8 cellular contexts compared by ENCODE assay signal in the genomic region with DNA sequence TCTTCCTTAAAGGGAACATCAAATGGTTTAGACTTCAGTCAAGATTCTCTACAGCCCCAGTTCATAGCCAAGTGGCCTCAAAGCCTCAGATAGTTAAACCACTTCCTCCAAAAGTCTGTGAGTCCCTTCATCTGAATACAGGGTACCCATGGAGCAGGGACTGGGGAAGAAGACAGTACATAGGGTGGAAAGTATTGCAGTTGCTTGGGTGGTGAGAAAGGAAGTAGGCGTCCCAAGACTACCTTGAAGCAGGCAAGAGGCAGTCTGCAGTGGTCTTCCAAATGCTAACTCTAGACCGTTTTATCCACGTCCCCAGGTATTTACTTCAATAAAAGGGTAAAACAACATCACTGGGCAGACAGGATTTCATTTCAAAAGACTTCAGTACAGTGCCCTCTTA. TPM values are rescaled to one million over a fixed set of nuclear protein-coding genes. Genes with fewer than 3 reads are reported as not detected.
A peak's percentile ranks its signal among the peaks of the same experiment; 100 is the strongest.
DNase-seq lines count a peak whose midpoint lies in the region; ATAC-seq and TF ChIP-seq lines count a peak whose summit lies in the region.

No MANE protein-coding gene starts in this region.

- peak overlapping the region; percentile 90 for H3K4me3 Mint-ChIP-seq in activated CD8-positive, alpha-beta memory T cell treated with anti-CD3 and anti-CD28 coated beads, Interleukin-2, amount 10 ng/mL, durations not matched to agents 7 days and 5 days
- peak overlapping the region; percentile 98 for H3K4me3 Mint-ChIP-seq in endothelial cell (ENCODE audit: unreplicated experiment)

- H3K27ac ChIP-seq in psoas muscle = no peak overlapping the region

- no peaks in the 10 kb centered on the region for H3K9me3 ChIP-seq in psoas muscle

- H3K36me3 ChIP-seq in psoas muscle (ENCODE audit: insufficient read depth in 1 of 2, low read depth in 1 of 2) = no peaks in the 10 kb centered on the region

- no peaks in the 10 kb centered on the region for H3K9me3 Mint-ChIP-seq in activated CD8-positive, alpha-beta memory T cell treated with anti-CD3 and anti-CD28 coated beads, Interleukin-2, amount 10 ng/mL, durations not matched to agents 7 days and 5 days (ENCODE audit: low read depth)
- H3K9me3 Mint-ChIP-seq in endothelial cell (ENCODE audit: unreplicated experiment) = no peaks in the 10 kb centered on the region

- ATAC-seq in activated CD8-positive, alpha-beta memory T cell treated with anti-CD3 and anti-CD28 coated beads, Interleukin-2, amount 10 ng/mL, durations not matched to agents 7 days and 5 days = peak; percentile 26
- ATAC-seq in psoas muscle = no peak
- no peak for ATAC-seq in GM19463 (IDR thresholded peaks at IDR 0.05; ENCODE audit: unreplicated experiment)
- ATAC-seq in GM21737 (IDR thresholded peaks at IDR 0.05; ENCODE audit: unreplicated experiment) = no peak

- H3K27me3 ChIP-seq in psoas muscle (ENCODE audit: insufficient read depth in 3 of 3, low read length in 2 of 3) = peaks cover 0 to 24% (median 8%) of the 10 kb centered on the region in 3 donors

- no peak for TF ChIP-seq CTCF in endothelial cell (IDR thresholded peaks at IDR 0.05; ENCODE audit: unreplicated experiment)
- TF ChIP-seq CTCF in psoas muscle (IDR thresholded peaks at IDR 0.05) = no peak

- peak overlapping the region; percentile 72 for H3K4me3 ChIP-seq in psoas muscle

- H3K36me3 Mint-ChIP-seq in activated CD8-positive, alpha-beta memory T cell treated with anti-CD3 and anti-CD28 coated beads, Interleukin-2, amount 10 ng/mL, durations not matched to agents 7 days and 5 days = peaks cover 17% of the 10 kb centered on the region
- peaks cover 7% of the 10 kb centered on the region for H3K36me3 Mint-ChIP-seq in endothelial cell (ENCODE audit: low read depth, unreplicated experiment)

- H3K27me3 Mint-ChIP-seq in activated CD8-positive, alpha-beta memory T cell treated with anti-CD3 and anti-CD28 coated beads, Interleukin-2, amount 10 ng/mL, durations not matched to agents 7 days and 5 days = no peaks in the 10 kb centered on the region
- peaks cover 25% of the 10 kb centered on the region for H3K27me3 Mint-ChIP-seq in endothelial cell (ENCODE audit: unreplicated experiment)

- peak; percentile 68 for DNase-seq in activated CD8-positive, alpha-beta memory T cell treated with anti-CD3 and anti-CD28 coated beads, Interleukin-2, amount 10 ng/mL, durations not matched to agents 7 days and 5 days
- no peak for DNase-seq in activated CD8-positive, alpha-beta memory T cell treated with anti-CD3 and anti-CD28 coated beads, Interleukin-2, amount 50 U/mL, for 48 hours
- DNase-seq in T-helper 2 cell = peak in 3 of 5 experiments; percentile 15 to 81 (median 50)
- no peak for DNase-seq in endothelial cell (ENCODE audit: low spot score)
- no peak for DNase-seq in psoas muscle
- no peak for DNase-seq in COR-L47 (lab: John Stamatoyannopoulos, UW)

- peak overlapping the region; percentile 93 for H3K27ac Mint-ChIP-seq in activated CD8-positive, alpha-beta memory T cell treated with anti-CD3 and anti-CD28 coated beads, Interleukin-2, amount 10 ng/mL, durations not matched to agents 7 days and 5 days
- H3K27ac Mint-ChIP-seq in endothelial cell (ENCODE audit: unreplicated experiment) = peak overlapping the region; percentile 94

- intact Hi-C loops in psoas muscle (cut with DNase I) = loop anchor here (5.0 to 10.0 kb wide), 5 partner anchors 69 to 159 kb away; no protein-coding TSS in a partner anchor

- peaks cover 55% of the 10 kb centered on the region for H3K4me1 Mint-ChIP-seq in activated CD8-positive, alpha-beta memory T cell treated with anti-CD3 and anti-CD28 coated beads, Interleukin-2, amount 10 ng/mL, durations not matched to agents 7 days and 5 days
- H3K4me1 Mint-ChIP-seq in endothelial cell (ENCODE audit: unreplicated experiment) = peaks cover 64% of the 10 kb centered on the region

- H3K4me1 ChIP-seq in psoas muscle = no peaks in the 10 kb centered on the region

- CTCF ChIA-PET in activated CD8-positive, alpha-beta memory T cell treated with anti-CD3 and anti-CD28 coated beads, Interleukin-2, amount 10 ng/mL, durations not matched to agents 7 days and 5 days (lab: Charles Lee) = interaction anchor here (0.7 to 1.6 kb wide), 4 partner anchors 27 to 65 kb away, joined by 3 to 7 read pairs (median 3); no protein-coding TSS in a partner anchor

- WGBS in psoas muscle, 3 donors = 33 to 45% (median 41%) methylated on average over 3 of the region's 3 CpGs

RNA-seq across cellular contexts. Expression of gene FYN, which starts 2.0 kb away (rescaled TPM):
- 100 to 1,000 TPM; 266 to 323 TPM for total RNA-seq in activated CD8-positive, alpha-beta memory T cell treated with anti-CD3 and anti-CD28 coated beads, Interleukin-2, amount 10 ng/mL, durations not matched to agents 7 days and 5 days
- total RNA-seq in endothelial cell (ENCODE audit: unreplicated experiment) = 474 TPM
- total RNA-seq in psoas muscle = 10 to 100 TPM in 3 of 4 donors, 1 to 10 TPM in 1; 9.5 to 27.8 (median 15.0) TPM
- polyA plus RNA-seq in psoas muscle = 10 to 100 TPM in 1 of 3 donors, 1 to 10 TPM in 2; 7.1 to 12.3 (median 8.9) TPM

Comparison
In these comparisons a context has a peak if more than half of its experiments do, and no peak if none do; other contexts are left out.
1. DNase-seq: peak in activated CD8-positive, alpha-beta memory T cell treated with anti-CD3 and anti-CD28 coated beads, Interleukin-2, amount 10 ng/mL, durations not matched to agents 7 days and 5 days (single experiment) and T-helper 2 cell (3 of 5); none in activated CD8-positive, alpha-beta memory T cell treated with anti-CD3 and anti-CD28 coated beads, Interleukin-2, amount 50 U/mL, for 48 hours (single experiment), endothelial cell (single experiment), psoas muscle (0 of 2) and COR-L47 (single experiment).
2. RNA of gene FYN, which starts 2.0 kb away (total RNA-seq): 474 TPM in endothelial cell (single experiment) and 266 to 323 TPM in activated CD8-positive, alpha-beta memory T cell treated with anti-CD3 and anti-CD28 coated beads, Interleukin-2, amount 10 ng/mL, durations not matched to agents 7 days and 5 days; 9.5 to 27.8 TPM in psoas muscle; every median in the first group is over 4 times any median in the second.